ENCODE assay signal across 34 cellular contexts in the genomic region with DNA sequence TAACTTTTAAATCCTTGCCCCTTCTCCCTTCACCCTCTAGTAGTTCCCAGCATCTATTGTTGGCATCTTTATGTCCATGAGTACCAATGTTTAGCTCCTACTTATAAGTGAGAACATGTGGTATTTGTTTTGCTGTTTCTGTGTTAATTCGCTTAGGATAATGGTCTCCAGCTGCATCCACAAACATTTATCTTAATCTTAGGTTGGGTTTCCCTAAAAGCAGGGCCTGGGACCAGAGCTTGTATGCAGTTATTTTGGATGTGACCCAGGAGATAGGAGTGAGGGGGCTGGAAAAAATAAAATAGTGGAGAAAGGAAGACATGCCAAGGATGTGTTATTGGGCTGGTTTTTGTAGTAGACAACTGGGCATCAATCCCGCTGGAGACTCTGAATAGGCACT.
"Had no signal": no experiment of that assay in that cellular context is flagged by ENCODE, and none has a peak within 500 bp of the region (broad histone marks: within the 10 kb centered on the region; RNA-seq: fewer than 3 reads in every experiment).

No MANE protein-coding gene starts in this region.

- H3K4me3 ChIP-seq: MG63 had no signal

- DNase-seq: Karpas-422, Kasumi-1, KG1, MG63, MM.1S, MV-4-11, NCI-H1048, NCI-H1092, NCI-H1092 treated with DMSO at 0.1 percent for 48 hours, NCI-H1105, NCI-H1105 treated with DMSO at 0.1 percent for 48 hours, NCI-H1417, NCI-H1417 treated with DMSO at 0.1 percent for 48 hours, NCI-H1436, NCI-H1436 treated with DMSO at 0.1 percent for 48 hours, NCI-H146, NCI-H1694, NCI-H1694 treated with DMSO at 0.1 percent for 48 hours, NCI-H187, NCI-H187 treated with DMSO at 0.1 percent for 48 hours, NCI-H1930, NCI-H2029, NCI-H2029 treated with DMSO at 0.1 percent for 48 hours, NCI-H2081, NCI-H2081 treated with DMSO at 0.1 percent for 48 hours, NCI-H2107, NCI-H2171, NCI-H2171 treated with DMSO at 0.1 percent for 48 hours, NCI-H2227 treated with DMSO at 0.1 percent for 48 hours, NCI-H226, NCI-H345, NCI-H446, NCI-H446 treated with DMSO at 0.1 percent for 48 hours had no signal

- H3K36me3 ChIP-seq: MG63 had no signal

- H3K9ac ChIP-seq: KMS-11 had no signal

- H3K4me2 ChIP-seq: KMS-11 had no signal

- H3K9me3 ChIP-seq: MG63 had no signal

- H3K27ac ChIP-seq: KMS-11 had no signal

- H3K27me3 ChIP-seq: MG63 had no signal
